Comparison of ENCODE assay signal across 14 cellular contexts in the genomic region with DNA sequence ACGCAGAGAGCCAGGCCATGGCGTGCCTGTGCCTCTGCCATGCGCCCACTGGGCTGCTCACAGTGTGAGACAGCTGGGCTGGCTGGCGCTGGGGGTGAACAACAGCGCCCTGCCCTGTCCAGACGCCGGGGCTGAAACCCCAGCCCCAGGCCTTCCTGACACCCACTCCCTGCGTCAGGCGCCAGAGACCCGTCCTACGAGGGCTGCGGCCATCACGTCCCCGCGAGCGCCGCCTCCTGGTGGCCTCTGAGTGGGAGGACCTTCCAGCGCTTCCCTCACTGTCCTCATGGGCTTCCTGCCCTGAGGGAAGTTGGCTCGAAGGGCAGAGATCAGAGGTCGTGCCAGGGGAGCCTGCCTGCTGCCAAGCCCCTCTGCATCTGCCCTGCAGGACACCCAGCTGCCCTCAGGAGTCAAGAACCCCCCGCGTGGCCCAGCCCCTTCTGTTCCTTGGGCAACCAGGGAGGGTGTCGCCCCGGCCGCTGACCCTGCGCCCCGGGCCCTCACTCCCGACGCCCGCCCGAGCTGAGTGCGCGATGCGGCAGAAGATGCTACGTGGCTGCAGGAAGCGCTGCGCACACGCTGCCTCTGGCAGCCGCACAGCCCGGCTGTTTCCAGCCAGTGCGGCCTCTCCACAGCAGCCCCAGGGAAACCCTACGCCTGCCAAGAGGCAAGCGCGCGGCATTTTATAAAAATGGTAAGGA. TPM values are rescaled to one million over a fixed set of nuclear protein-coding genes. Genes with fewer than 3 reads are reported as not detected.
DNase-seq lines count a peak whose midpoint lies in the region; TF ChIP-seq lines count a peak whose summit lies in the region.
"Had no signal": no experiment of that assay in that cellular context is flagged by ENCODE, and none has a peak within 500 bp of the region (broad histone marks: within the 10 kb centered on the region; RNA-seq: fewer than 3 reads in every experiment).

No MANE protein-coding gene starts in this region.

- H3K9me3 ChIP-seq in testis (no peaks in the 10 kb centered on the region), esophagus squamous epithelium (peaks cover 0 to 2% (median 0%) of the 10 kb centered on the region in 3 donors)
- H3K9me3 ChIP-seq: suprapubic skin had no signal

- peak overlapping the region in 55 of 59 donors; percentile 12 to 88 (median 70) for H3K27ac ChIP-seq in dorsolateral prefrontal cortex
- H3K27ac ChIP-seq in testis = no peak overlapping the region
- H3K27ac ChIP-seq in esophagus squamous epithelium = no peak overlapping the region
- H3K27ac ChIP-seq: esophagus muscularis mucosa, suprapubic skin had no signal

- TF ChIP-seq POLR2A in testis (IDR thresholded peaks at IDR 0.05) = no peak
- no peak for TF ChIP-seq POLR2A in esophagus squamous epithelium (IDR thresholded peaks at IDR 0.05)

- DNase-seq in activated CD8-positive, alpha-beta memory T cell treated with anti-CD3 and anti-CD28 coated beads, Interleukin-2, amount 50 U/mL, for 48 hours = peak; percentile 35
- DNase-seq in activated CD8-positive, alpha-beta memory T cell treated with anti-CD3 and anti-CD28 coated beads for 24 hours = no peak
- DNase-seq in dorsolateral prefrontal cortex = peak in 4 of 10 donors; percentile 24 to 76 (median 53)
- peak; percentile 31 for DNase-seq in left kidney (ENCODE audit: low read depth, low spot score)
- DNase-seq in testis = peak; percentile 23
- DNase-seq in esophagus squamous epithelium (lab: John Stamatoyannopoulos, UW) = no peak
- no peak for DNase-seq in NCI-H774 (lab: John Stamatoyannopoulos, UW)
- DNase-seq in NCI-H2171 (lab: John Stamatoyannopoulos, UW) = no peak
- DNase-seq: 8988T; naive thymus-derived CD4-positive, alpha-beta T cell; NCI-H2171 treated with DMSO at 0.1 percent for 48 hours; small intestine had no signal

- 39 to 69% methylated on average over 8 to 42 of the region's 45 CpGs for WGBS in testis, 2 donors
- 87 to 92% methylated on average over 14 to 21 of the region's 45 CpGs for WGBS in esophagus squamous epithelium, 2 donors

- H3K4me1 ChIP-seq in testis (peaks cover 4% of the 10 kb centered on the region), esophagus squamous epithelium (peaks cover 0 to 42% (median 7%) of the 10 kb centered on the region in 3 donors)

- H3K4me3 ChIP-seq in dorsolateral prefrontal cortex (peak overlapping the region in 47 of 59 donors; percentile 5 to 48 (median 32)), testis (peak overlapping the region; percentile 7 to 37), esophagus squamous epithelium (no peak overlapping the region)
- H3K4me3 ChIP-seq: esophagus muscularis mucosa, suprapubic skin had no signal

- no peaks in the 10 kb centered on the region for H3K27me3 ChIP-seq in dorsolateral prefrontal cortex
- H3K27me3 ChIP-seq in testis = no peaks in the 10 kb centered on the region
- H3K27me3 ChIP-seq in esophagus squamous epithelium = no peaks in the 10 kb centered on the region
- H3K27me3 ChIP-seq: esophagus muscularis mucosa, suprapubic skin had no signal

- H3K36me3 ChIP-seq in testis (ENCODE audit: low read depth, missing control alignments) (no peaks in the 10 kb centered on the region), esophagus squamous epithelium (peaks cover 18 to 64% (median 20%) of the 10 kb centered on the region in 3 donors)

- intact Hi-C loops in dorsolateral prefrontal cortex (cut with DNase I) = no loop called here
- intact Hi-C loops in testis (cut with DNase I; ENCODE audit: low total_unique reads) = no loop called here
- intact Hi-C loops in esophagus squamous epithelium (cut with DNase I) = no loop called here

- TF ChIP-seq CTCF in dorsolateral prefrontal cortex (IDR thresholded peaks at IDR 0.05 in 54 of 56, conservative IDR thresholded peaks at IDR 0.05 in 2 of 56; ENCODE audit: low read depth in 1 of 56, partially characterized antibody in 56 of 56) (peak in 28 of 56 donors; percentile 9 to 40 (median 24)), testis (IDR thresholded peaks at IDR 0.05) (no peak), esophagus squamous epithelium (IDR thresholded peaks at IDR 0.05) (no peak)

RNA-seq across cellular contexts. Expression of a gene that starts 16.2 kb away (rescaled TPM):
- 10 to 100 TPM; 31.6 to 76.1 (median 48.7) TPM for total RNA-seq in dorsolateral prefrontal cortex
- total RNA-seq in testis = 10 to 100 TPM; 72.5 to 77.9 TPM
- 61.0 TPM for polyA plus RNA-seq in testis (ENCODE audit: insufficient read depth, low read depth, low replicate concordance)
- 10 to 100 TPM; 23.1 to 36.8 (median 25.0) TPM for total RNA-seq in esophagus squamous epithelium

Comparison
In these comparisons a context has a peak if more than half of its experiments do, and no peak if none do; other contexts are left out.
1. DNase-seq: peak in activated CD8-positive, alpha-beta memory T cell treated with anti-CD3 and anti-CD28 coated beads, Interleukin-2, amount 50 U/mL, for 48 hours (single experiment), left kidney (single experiment) and testis (single experiment); none in activated CD8-positive, alpha-beta memory T cell treated with anti-CD3 and anti-CD28 coated beads for 24 hours (single experiment), esophagus squamous epithelium (single experiment), NCI-H774 (single experiment) and NCI-H2171 (single experiment).
2. H3K27ac ChIP-seq: peak in dorsolateral prefrontal cortex (55 of 59); none in testis (0 of 2) and esophagus squamous epithelium (0 of 4).
3. H3K4me3 ChIP-seq: peak in dorsolateral prefrontal cortex (47 of 59) and testis (2 of 2); none in esophagus squamous epithelium (0 of 4).